1 cellular context compared by ENCODE assay signal in the genomic region with DNA sequence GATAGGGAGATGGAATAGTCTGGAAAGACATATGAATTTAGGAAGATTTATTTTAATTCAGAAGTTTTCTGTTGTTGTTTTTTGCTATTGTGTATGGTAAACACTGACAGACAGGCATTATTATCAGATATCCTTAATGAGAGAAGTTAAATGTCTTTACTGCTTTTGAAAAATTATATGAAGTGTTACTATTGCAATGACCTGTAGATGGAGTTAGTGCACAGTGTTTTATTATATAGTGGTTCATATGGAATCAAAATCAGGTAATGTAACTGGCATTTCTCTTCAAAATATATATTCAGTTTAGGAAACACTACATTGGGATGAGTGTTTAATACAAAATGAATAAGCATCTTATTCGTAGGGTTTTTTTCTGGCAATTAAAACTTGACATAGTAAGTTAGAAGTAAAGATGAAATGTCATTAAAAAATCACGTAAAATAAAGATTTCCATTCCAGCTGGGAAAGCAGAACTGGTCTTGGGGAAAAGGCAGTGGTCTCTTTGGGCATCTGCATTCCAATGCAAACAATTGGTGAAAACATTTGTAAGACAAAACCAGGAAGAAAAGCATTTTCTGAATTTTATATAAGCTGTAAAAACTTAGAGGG.
TF ChIP-seq lines count a peak whose summit lies in the region.

No MANE protein-coding gene starts in this region.

TF ChIP-seq in GM12878, 131 proteins besides CTCF, POLR2A, EP300 and RAD21 (continued from another document):
- TF ChIP-seq, protein P1, sequence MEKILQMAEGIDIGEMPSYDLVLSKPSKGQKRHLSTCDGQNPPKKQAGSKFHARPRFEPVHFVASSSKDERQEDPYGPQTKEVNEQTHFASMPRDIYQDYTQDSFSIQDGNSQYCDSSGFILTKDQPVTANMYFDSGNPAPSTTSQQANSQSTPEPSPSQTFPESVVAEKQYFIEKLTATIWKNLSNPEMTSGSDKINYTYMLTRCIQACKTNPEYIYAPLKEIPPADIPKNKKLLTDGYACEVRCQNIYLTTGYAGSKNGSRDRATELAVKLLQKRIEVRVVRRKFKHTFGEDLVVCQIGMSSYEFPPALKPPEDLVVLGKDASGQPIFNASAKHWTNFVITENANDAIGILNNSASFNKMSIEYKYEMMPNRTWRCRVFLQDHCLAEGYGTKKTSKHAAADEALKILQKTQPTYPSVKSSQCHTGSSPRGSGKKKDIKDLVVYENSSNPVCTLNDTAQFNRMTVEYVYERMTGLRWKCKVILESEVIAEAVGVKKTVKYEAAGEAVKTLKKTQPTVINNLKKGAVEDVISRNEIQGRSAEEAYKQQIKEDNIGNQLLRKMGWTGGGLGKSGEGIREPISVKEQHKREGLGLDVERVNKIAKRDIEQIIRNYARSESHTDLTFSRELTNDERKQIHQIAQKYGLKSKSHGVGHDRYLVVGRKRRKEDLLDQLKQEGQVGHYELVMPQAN (conservative IDR thresholded peaks at IDR 0.05) = no peak
- TF ChIP-seq BHLHE40 (IDR thresholded peaks at IDR 0.05; ENCODE audit: borderline replicate concordance in 1 of 2, low read depth in 2 of 2, low read length in 1 of 2) (no peak), IRF4 (IDR thresholded peaks at IDR 0.05; ENCODE audit: low read depth, low read length) (no peak), PML (IDR thresholded peaks at IDR 0.05; ENCODE audit: low read length) (no peak), CHD2 (IDR thresholded peaks at IDR 0.05; ENCODE audit: borderline replicate concordance, low read depth, low read length) (no peak), ZZZ3 (IDR thresholded peaks at IDR 0.05; ENCODE audit: control insufficient read depth, insufficient read length, low read depth) (no peak), MEF2B (IDR thresholded peaks at IDR 0.05; ENCODE audit: partially characterized antibody, poor library complexity, severe bottlenecking) (no peak)
